In genomic region chr2:121699421-121700328, GRCh38 we compare ENCODE assay signal across 8 cellular contexts. TPM values are rescaled to one million over a fixed set of nuclear protein-coding genes. Genes with fewer than 3 reads are reported as not detected.
DNase-seq lines count a peak whose midpoint lies in the region; ATAC-seq, FAIRE-seq and TF ChIP-seq lines count a peak whose summit lies in the region.

No MANE protein-coding gene starts in this region.

- H3K27ac Mint-ChIP-seq in CD4-positive, CD25-positive, alpha-beta regulatory T cell, result peak overlapping the region; percentile 90 to 97 (median 92)
- H3K27ac Mint-ChIP-seq in T-helper 1 cell treated with Interleukin-12 subunit alpha and Interleukin-12 subunit beta and Interleukin-4 antibody, amounts not matched to agents 30 μg/mL and 1 μg/mL, for 36 hours, result peak overlapping the region; percentile 97

- no peaks in the 10 kb centered on the region for H3K9me3 Mint-ChIP-seq in CD4-positive, CD25-positive, alpha-beta regulatory T cell
- H3K9me3 Mint-ChIP-seq in T-helper 1 cell treated with Interleukin-12 subunit alpha and Interleukin-12 subunit beta and Interleukin-4 antibody, amounts not matched to agents 30 μg/mL and 1 μg/mL, for 36 hours, result no peaks in the 10 kb centered on the region

- H3K4me3 ChIP-seq in CD4-positive, CD25-positive, alpha-beta regulatory T cell (ENCODE audit: low read depth, low read length), result peak overlapping the region; percentile 64
- peak overlapping the region; percentile 20 for H3K4me3 ChIP-seq in HL-60 (replicated peaks; ENCODE audit: insufficient read depth, low read length)
- no peak overlapping the region for H3K4me3 ChIP-seq in adrenal gland

- 37 to 50% (median 39%) methylated on average over 9 to 19 of the region's 19 CpGs for WGBS in adrenal gland, 4 donors

- peak overlapping the region; percentile 66 to 93 (median 74) for H3K4me3 Mint-ChIP-seq in CD4-positive, CD25-positive, alpha-beta regulatory T cell
- peak overlapping the region; percentile 85 for H3K4me3 Mint-ChIP-seq in T-helper 1 cell treated with Interleukin-12 subunit alpha and Interleukin-12 subunit beta and Interleukin-4 antibody, amounts not matched to agents 30 μg/mL and 1 μg/mL, for 36 hours

- no peaks in the 10 kb centered on the region for H3K36me3 Mint-ChIP-seq in CD4-positive, CD25-positive, alpha-beta regulatory T cell
- no peaks in the 10 kb centered on the region for H3K36me3 Mint-ChIP-seq in T-helper 1 cell treated with Interleukin-12 subunit alpha and Interleukin-12 subunit beta and Interleukin-4 antibody, amounts not matched to agents 30 μg/mL and 1 μg/mL, for 36 hours (ENCODE audit: low read depth)

- intact Hi-C loops in adrenal gland (cut with DNase I), result no loop called here

- peak overlapping the region; percentile 69 for H3K27ac ChIP-seq in CD4-positive, CD25-positive, alpha-beta regulatory T cell (ENCODE audit: insufficient read depth, low read length, poor library complexity, severe bottlenecking)
- H3K27ac ChIP-seq in HL-60 (replicated peaks) (peak overlapping the region; percentile 69), adrenal gland (peak overlapping the region in 1 of 5 donors; percentile 32), layer of hippocampus (ENCODE audit: low read depth, low read length) (peak overlapping the region; percentile 58)

- no peak for TF ChIP-seq CTCF in HL-60 (IDR thresholded peaks at IDR 0.05; ENCODE audit: insufficient read depth, low read length)
- no peak for TF ChIP-seq CTCF in adrenal gland (IDR thresholded peaks at IDR 0.05)
- TF ChIP-seq CTCF in D721Med (IDR thresholded peaks at IDR 0.05; ENCODE audit: insufficient read depth, missing control alignments), result no peak

- peaks cover 22% of the 10 kb centered on the region for H3K4me1 ChIP-seq in CD4-positive, CD25-positive, alpha-beta regulatory T cell (ENCODE audit: control insufficient read depth, insufficient read depth, low read length, poor library complexity, severe bottlenecking)
- H3K4me1 ChIP-seq in adrenal gland (replicated peaks in 1 of 2), result peaks cover 0 to 7% of the 10 kb centered on the region in 2 donors

- H3K36me3 ChIP-seq in CD4-positive, CD25-positive, alpha-beta regulatory T cell (ENCODE audit: control insufficient read depth, insufficient read depth, low read length), result no peaks in the 10 kb centered on the region
- H3K36me3 ChIP-seq in adrenal gland (replicated peaks in 1 of 2), result no peaks in the 10 kb centered on the region

- ATAC-seq in CD4-positive, CD25-positive, alpha-beta regulatory T cell (ENCODE audit: low read depth in 2 of 2), result peak; percentile 99
- ATAC-seq in GM21367 (IDR thresholded peaks at IDR 0.05; ENCODE audit: unreplicated experiment), result peak; percentile 96

- peaks cover 10 to 37% (median 25%) of the 10 kb centered on the region in 4 donors for H3K4me1 Mint-ChIP-seq in CD4-positive, CD25-positive, alpha-beta regulatory T cell
- H3K4me1 Mint-ChIP-seq in T-helper 1 cell treated with Interleukin-12 subunit alpha and Interleukin-12 subunit beta and Interleukin-4 antibody, amounts not matched to agents 30 μg/mL and 1 μg/mL, for 36 hours (ENCODE audit: low read depth), result peaks cover 42% of the 10 kb centered on the region

- no peaks in the 10 kb centered on the region for H3K27me3 Mint-ChIP-seq in CD4-positive, CD25-positive, alpha-beta regulatory T cell
- no peaks in the 10 kb centered on the region for H3K27me3 Mint-ChIP-seq in T-helper 1 cell treated with Interleukin-12 subunit alpha and Interleukin-12 subunit beta and Interleukin-4 antibody, amounts not matched to agents 30 μg/mL and 1 μg/mL, for 36 hours (ENCODE audit: low read depth)

- no peaks in the 10 kb centered on the region for H3K9me3 ChIP-seq in CD4-positive, CD25-positive, alpha-beta regulatory T cell (ENCODE audit: control insufficient read depth in 2 of 2, low read length in 2 of 2)
- no peaks in the 10 kb centered on the region for H3K9me3 ChIP-seq in adrenal gland (replicated peaks in 1 of 3)

- no peaks in the 10 kb centered on the region for H3K27me3 ChIP-seq in CD4-positive, CD25-positive, alpha-beta regulatory T cell (ENCODE audit: control insufficient read depth, insufficient read depth, low read length)
- H3K27me3 ChIP-seq in HL-60 (ENCODE audit: insufficient read depth, poor library complexity, severe bottlenecking) (no peaks in the 10 kb centered on the region), adrenal gland (no peaks in the 10 kb centered on the region), layer of hippocampus (ENCODE audit: control insufficient read depth, insufficient read depth, low read length) (no peaks in the 10 kb centered on the region)

- TF ChIP-seq POLR2A in adrenal gland (IDR thresholded peaks at IDR 0.05), result no peak

- peak; percentile 69 to 88 (median 75) for DNase-seq in CD4-positive, CD25-positive, alpha-beta regulatory T cell
- peak; percentile 83 to 96 for DNase-seq in HL-60 (ENCODE audit: low read depth in 1 of 2, low spot score in 1 of 2)
- peak; percentile 53 to 82 (median 79) for DNase-seq in adrenal gland
- DNase-seq in stimulated activated CD8-positive, alpha-beta memory T cell treated with anti-CD3 and anti-CD28 coated beads, Interleukin-15, amount 100 ng/mL, for 24 hours (ENCODE audit: low read depth), result peak; percentile 42
- no peak for DNase-seq in D721Med (ENCODE audit: insufficient read length, low spot score)

- no peak for FAIRE-seq in D721Med (lab: Jason Lieb, UNC)

RNA-seq across cellular contexts. Expression of gene NIFK, which starts 37.0 kb away (rescaled TPM):
- total RNA-seq in CD4-positive, CD25-positive, alpha-beta regulatory T cell, result 27.7 TPM
- polyA plus RNA-seq in CD4-positive, CD25-positive, alpha-beta regulatory T cell, result 10 to 100 TPM; 60.4 to 82.5 (median 69.2) TPM
- total RNA-seq in adrenal gland, result 10 to 100 TPM; 13.2 to 70.1 (median 34.9) TPM
- 100 to 1,000 TPM in 1 of 3 donors, 10 to 100 TPM in 2; 68.1 to 134 (median 80.9) TPM for polyA plus RNA-seq in adrenal gland

RNA-seq across cellular contexts. Expression of gene CLASP1, which starts 50.4 kb away (rescaled TPM):
- 72.1 TPM for total RNA-seq in CD4-positive, CD25-positive, alpha-beta regulatory T cell
- polyA plus RNA-seq in CD4-positive, CD25-positive, alpha-beta regulatory T cell, result 10 to 100 TPM in 3 of 4 donors, 1 to 10 TPM in 1; 8.7 to 14.5 (median 12.2) TPM
- 10 to 100 TPM; 38.4 to 65.5 (median 54.1) TPM for total RNA-seq in adrenal gland
- polyA plus RNA-seq in adrenal gland, result 10 to 100 TPM; 14.9 to 24.3 (median 17.9) TPM

RNA-seq across cellular contexts. Expression of gene TSN, which starts 55.8 kb away (rescaled TPM):
- 61.9 TPM for total RNA-seq in CD4-positive, CD25-positive, alpha-beta regulatory T cell
- 10 to 100 TPM; 82.6 to 99.4 (median 93.7) TPM for polyA plus RNA-seq in CD4-positive, CD25-positive, alpha-beta regulatory T cell
- 100 to 1,000 TPM in 1 of 8 donors, 10 to 100 TPM in 7; 33.9 to 152 (median 49.6) TPM for total RNA-seq in adrenal gland
- 10 to 100 TPM; 16.3 to 53.4 (median 17.2) TPM for polyA plus RNA-seq in adrenal gland

Comparison
In these comparisons a context has a peak if more than half of its experiments do, and no peak if none do; other contexts are left out.
1. H3K4me3 ChIP-seq: peak in CD4-positive, CD25-positive, alpha-beta regulatory T cell (single experiment) and HL-60 (single experiment); none in adrenal gland (0 of 4).